ENCODE assay signal across 24 cellular contexts in the genomic region with DNA sequence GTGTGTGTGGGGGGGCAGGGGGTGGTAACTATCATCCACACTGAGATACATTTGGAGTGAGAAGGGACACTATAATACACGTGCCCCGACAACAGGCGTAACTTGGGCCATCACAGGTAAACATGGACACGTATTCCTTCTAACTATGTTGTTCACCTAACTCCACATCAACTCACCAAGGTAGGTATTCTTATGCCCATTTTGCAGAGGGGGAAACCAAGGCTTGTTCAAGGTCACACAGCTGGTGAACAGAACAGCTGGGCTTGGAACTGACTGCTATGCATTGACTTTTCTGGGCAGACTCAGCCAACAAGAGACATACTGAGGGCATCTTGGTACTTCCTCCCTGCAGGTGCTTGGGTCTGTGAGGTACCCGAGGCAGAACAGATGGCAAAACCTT.
"Had no signal": no experiment of that assay in that cellular context is flagged by ENCODE, and none has a peak within 500 bp of the region (broad histone marks: within the 10 kb centered on the region; RNA-seq: fewer than 3 reads in every experiment).

No MANE protein-coding gene starts in this region.

- FAIRE-seq: endometrium, islet of Langerhans, keratinocyte had no signal

- H3K9me3 ChIP-seq: colonic mucosa, esophagus squamous epithelium, gastrocnemius medialis, heart right ventricle, left lung, lower lobe of right lung had no signal

- H3K27ac ChIP-seq: colonic mucosa, epithelial cell of prostate, esophagus squamous epithelium, gastrocnemius medialis, heart right ventricle, left lung, lower lobe of right lung had no signal

- ATAC-seq: effector memory CD8-positive, alpha-beta T cell; esophagus mucosa; gastrocnemius medialis; heart right ventricle; left cardiac atrium; left lung; left ventricle myocardium superior; lower lobe of right lung had no signal

- DNase-seq: colonic mucosa; cortex of kidney; effector CD8-positive, alpha-beta T cell; effector memory CD8-positive, alpha-beta T cell; endodermal cell; erythroblast; esophagus squamous epithelium; foreskin fibroblast; foreskin melanocyte; gastrocnemius medialis; glutamatergic neuron; heart right ventricle; hippocampal formation; left cardiac atrium; left lung; left ventricle myocardium superior; lower lobe of right lung; mesendoderm; midbrain had no signal

- H3K27me3 ChIP-seq: colonic mucosa, esophagus squamous epithelium, gastrocnemius medialis, left lung had no signal

- H3K4me1 ChIP-seq: colonic mucosa, gastrocnemius medialis, heart right ventricle, left lung, lower lobe of right lung had no signal

- H3K36me3 ChIP-seq: colonic mucosa, esophagus squamous epithelium, gastrocnemius medialis, heart right ventricle, left lung, lower lobe of right lung had no signal

- H3K4me3 ChIP-seq: colonic mucosa, esophagus squamous epithelium, gastrocnemius medialis, heart right ventricle, left lung, lower lobe of right lung had no signal
